In the genomic region with DNA sequence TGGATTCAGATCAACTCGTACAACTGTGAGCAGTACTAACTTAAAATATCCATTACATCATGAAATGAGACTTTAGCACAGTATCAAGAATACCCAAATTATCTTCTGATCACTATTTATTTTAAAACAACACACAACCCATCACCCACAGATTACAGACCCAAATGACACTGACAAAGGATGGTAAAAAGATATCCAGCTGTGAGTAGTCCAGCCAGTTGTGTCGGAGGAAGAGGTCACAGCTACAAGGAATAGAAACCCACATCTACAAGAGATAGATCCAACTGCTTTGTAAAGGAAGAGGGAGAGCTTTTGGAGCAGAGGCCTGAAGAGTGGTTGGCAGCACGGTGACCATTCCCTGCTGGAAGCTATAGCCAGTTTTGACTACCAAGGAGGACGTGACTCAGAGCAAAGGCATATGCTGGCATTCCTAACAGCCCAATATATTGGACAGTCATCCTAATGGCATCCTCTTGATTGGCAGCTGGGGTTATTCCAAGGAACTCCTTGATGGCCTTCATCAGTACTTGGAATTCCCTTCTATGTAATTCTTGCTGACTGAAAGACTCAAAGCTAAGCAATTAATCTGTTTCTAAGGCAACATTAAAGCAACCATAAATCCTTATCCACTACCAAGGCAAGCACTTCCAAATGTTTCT, we compare ENCODE assay signal across 12 cellular contexts. TPM values are rescaled to one million over a fixed set of nuclear protein-coding genes. Genes with fewer than 3 reads are reported as not detected.
DNase-seq lines count a peak whose midpoint lies in the region; ATAC-seq and TF ChIP-seq lines count a peak whose summit lies in the region.
"Had no signal": no experiment of that assay in that cellular context is flagged by ENCODE, and none has a peak within 500 bp of the region (broad histone marks: within the 10 kb centered on the region; RNA-seq: fewer than 3 reads in every experiment).

No MANE protein-coding gene starts in this region.

- peak; percentile 20 for ATAC-seq in left ventricle myocardium superior
- peak; percentile 86 for ATAC-seq in thoracic aorta (ENCODE audit: insufficient number of reproducible peaks, low FRiP score, low read depth)
- no peak for ATAC-seq in HG02938 (IDR thresholded peaks at IDR 0.05; ENCODE audit: unreplicated experiment)
- no peak for ATAC-seq in HG03521 (IDR thresholded peaks at IDR 0.05; ENCODE audit: unreplicated experiment)

- DNase-seq in HFF-Myc (ENCODE audit: extremely low read depth, low read depth) (peak; percentile 97), amniotic epithelial cell (ENCODE audit: low read depth) (peak; percentile 92), left ventricle myocardium superior (no peak), thoracic aorta (ENCODE audit: low spot score) (peak; percentile 39), OCI-M1 (lab: John Stamatoyannopoulos, UW) (no peak), NCI-H524 (lab: John Stamatoyannopoulos, UW) (no peak)
- DNase-seq: KBM-7; SIG-M5; stimulated activated naive CD4-positive, alpha-beta T cell treated with Interleukin-2 at 50 U/mL for 16 hours had no signal

- H3K36me3 ChIP-seq in thoracic aorta: no peaks in the 10 kb centered on the region
- H3K36me3 ChIP-seq: prostate gland had no signal

- intact Hi-C loops in left ventricle myocardium superior (cut with micrococcal nuclease): no loop called here

- H3K9me3 ChIP-seq in thoracic aorta: no peaks in the 10 kb centered on the region
- H3K9me3 ChIP-seq: prostate gland had no signal

- peak overlapping the region; percentile 74 to 80 for H3K27ac ChIP-seq in thoracic aorta
- H3K27ac ChIP-seq: prostate gland had no signal

- peaks cover 24 to 78% of the 10 kb centered on the region in 2 donors for H3K4me1 ChIP-seq in thoracic aorta (ENCODE audit: control insufficient read depth in 1 of 2, low read depth in 2 of 2)
- H3K4me1 ChIP-seq: prostate gland had no signal

- no peaks in the 10 kb centered on the region for H3K27me3 ChIP-seq in thoracic aorta (replicated peaks; ENCODE audit: insufficient read depth)

- TF ChIP-seq CTCF in HFF-Myc (IDR thresholded peaks at IDR 0.05; ENCODE audit: low read depth, low read length, missing control alignments) (no peak), thoracic aorta (IDR thresholded peaks at IDR 0.05) (no peak)

- H3K4me3 ChIP-seq in HFF-Myc (replicated peaks; ENCODE audit: low read depth, low read length): no peak overlapping the region
- peak overlapping the region; percentile 44 for H3K4me3 ChIP-seq in thoracic aorta
- H3K4me3 ChIP-seq: prostate gland had no signal

RNA-seq across cellular contexts. Expression of a gene that starts 17.1 kb away (rescaled TPM):
- total RNA-seq in left ventricle myocardium superior (1,122 TPM), thoracic aorta (10 to 100 TPM; 13.7 to 31.2 TPM)

Comparison
In these comparisons a context has a peak if more than half of its experiments do, and no peak if none do; other contexts are left out.
1. DNase-seq: peak in HFF-Myc (single experiment), amniotic epithelial cell (single experiment) and thoracic aorta (single experiment); none in left ventricle myocardium superior (single experiment), OCI-M1 (single experiment) and NCI-H524 (0 of 2).
2. ATAC-seq: peak in left ventricle myocardium superior (single experiment) and thoracic aorta (single experiment); none in HG02938 (single experiment) and HG03521 (single experiment).
3. RNA of a gene that starts 17.1 kb away (total RNA-seq): 1,122 TPM in left ventricle myocardium superior (single experiment); 13.7 to 31.2 TPM in thoracic aorta; every median in the first group is over 10 times any median in the second.